In the genomic region with DNA sequence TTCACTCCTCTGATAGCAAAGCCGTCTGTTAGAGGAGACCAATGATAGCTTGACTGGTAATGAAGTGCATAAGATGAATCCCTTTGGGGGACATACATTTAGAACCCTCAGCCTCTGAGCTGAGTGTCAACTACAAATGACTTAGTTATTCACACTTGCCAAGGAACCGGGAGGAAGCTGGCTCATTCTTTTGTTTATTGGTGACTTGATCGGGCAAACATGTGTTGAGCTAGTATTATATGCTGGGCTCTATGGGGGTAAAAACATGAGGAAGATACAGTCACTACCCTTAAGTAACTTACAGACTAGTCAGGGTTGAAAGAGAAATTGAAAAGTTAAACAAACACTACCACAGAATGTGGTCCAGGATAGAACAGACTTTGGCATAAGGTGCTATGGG, we compare ENCODE assay signal across 25 cellular contexts. TPM values are rescaled to one million over a fixed set of nuclear protein-coding genes. Genes with fewer than 3 reads are reported as not detected.
DNase-seq lines count a peak whose midpoint lies in the region; ATAC-seq, FAIRE-seq and TF ChIP-seq lines count a peak whose summit lies in the region.
"Had no signal": no experiment of that assay in that cellular context is flagged by ENCODE, and none has a peak within 500 bp of the region (broad histone marks: within the 10 kb centered on the region; RNA-seq: fewer than 3 reads in every experiment).

No MANE protein-coding gene starts in this region.

- no peaks in the 10 kb centered on the region for H3K27me3 Mint-ChIP-seq in Caco-2 (ENCODE audit: insufficient read depth, unreplicated experiment)
- no peaks in the 10 kb centered on the region for H3K27me3 Mint-ChIP-seq in natural killer cell treated with Interleukin-12 subunit alpha and Interleukin-12 subunit beta and Interleukin-15 and Interleukin-18, amount 100 ng/mL, for 72 hours

- H3K9me3 ChIP-seq in Caco-2, result no peaks in the 10 kb centered on the region
- H3K9me3 ChIP-seq: SK-N-SH had no signal

- H3K9me3 Mint-ChIP-seq in Caco-2 (ENCODE audit: unreplicated experiment), result no peaks in the 10 kb centered on the region
- no peaks in the 10 kb centered on the region for H3K9me3 Mint-ChIP-seq in natural killer cell treated with Interleukin-12 subunit alpha and Interleukin-12 subunit beta and Interleukin-15 and Interleukin-18, amount 100 ng/mL, for 72 hours

- H3K4me3 ChIP-seq in Caco-2 (ENCODE audit: low read depth, low read length) (no peak overlapping the region), bronchial epithelial cell (ENCODE audit: low read depth, low read length) (no peak overlapping the region)
- H3K4me3 ChIP-seq: GM12878, GM23248, K562 had no signal

- H3K27ac Mint-ChIP-seq in Caco-2 (ENCODE audit: unreplicated experiment), result peak overlapping the region; percentile 18
- H3K27ac Mint-ChIP-seq in natural killer cell treated with Interleukin-12 subunit alpha and Interleukin-12 subunit beta and Interleukin-15 and Interleukin-18, amount 100 ng/mL, for 72 hours, result peak overlapping the region; percentile 22 to 38

- TF ChIP-seq CTCF in Caco-2 (IDR thresholded peaks at IDR 0.05; ENCODE audit: insufficient read depth in 1 of 2, low read depth in 1 of 2, low read length in 1 of 2, severe bottlenecking in 1 of 2, unreplicated experiment in 1 of 2) (no peak), bronchial epithelial cell (IDR thresholded peaks at IDR 0.05; ENCODE audit: insufficient read depth, low read length, severe bottlenecking) (no peak), omental fat pad (IDR thresholded peaks at IDR 0.05) (no peak)

- CTCF ChIA-PET in Caco-2 (lab: Charles Lee), result interaction anchor here (0.7 to 1.1 kb wide), 2 partner anchors 23 to 94 kb away, joined by 3 read pairs; a partner anchor contains a TSS

- intact Hi-C loops in Caco-2 (cut with micrococcal nuclease; ENCODE audit: unreplicated experiment), result no loop called here

- peaks cover 41% of the 10 kb centered on the region for H3K4me1 ChIP-seq in Caco-2

- POLR2A ChIA-PET in Caco-2 (lab: Charles Lee), result interaction anchor here (0.6 kb wide), 1 partner anchor 1668 kb away, joined by 3 read pairs; no protein-coding TSS in a partner anchor

- H3K27me3 ChIP-seq in Caco-2 (replicated peaks; ENCODE audit: control insufficient read depth, insufficient read depth, low read length), result no peaks in the 10 kb centered on the region
- no peaks in the 10 kb centered on the region for H3K27me3 ChIP-seq in bronchial epithelial cell (ENCODE audit: control insufficient read depth, insufficient read depth, low read length)

- BruUV-seq in Caco-2 (replicated peaks; lab: Mats Ljungman, UMichigan), result no TSS peak

- no peak for FAIRE-seq in bronchial epithelial cell (lab: Jason Lieb, UNC)
- FAIRE-seq: GM12878, K562, RCC 7860 had no signal

- no peak overlapping the region for H3K4me3 Mint-ChIP-seq in Caco-2 (ENCODE audit: unreplicated experiment)
- H3K4me3 Mint-ChIP-seq in natural killer cell treated with Interleukin-12 subunit alpha and Interleukin-12 subunit beta and Interleukin-15 and Interleukin-18, amount 100 ng/mL, for 72 hours, result no peak overlapping the region

- ATAC-seq in natural killer cell treated with Interleukin-12 subunit alpha and Interleukin-12 subunit beta and Interleukin-15 and Interleukin-18, amount 100 ng/mL, for 72 hours, result peak in 1 of 2 donors; percentile 29
- ATAC-seq in HG03565 (IDR thresholded peaks at IDR 0.05; ENCODE audit: unreplicated experiment), result no peak
- ATAC-seq in omental fat pad (ENCODE audit: low FRiP score), result no peak
- ATAC-seq: K562 had no signal

- H3K36me3 ChIP-seq in Caco-2 (ENCODE audit: control insufficient read depth, insufficient read depth, low read length) (no peaks in the 10 kb centered on the region; the same call in 1 of the 2 replicates), bronchial epithelial cell (ENCODE audit: control insufficient read depth, insufficient read depth, low read length) (no peaks in the 10 kb centered on the region)

- no peaks in the 10 kb centered on the region for H3K36me3 Mint-ChIP-seq in Caco-2 (ENCODE audit: insufficient read depth, unreplicated experiment)
- H3K36me3 Mint-ChIP-seq in natural killer cell treated with Interleukin-12 subunit alpha and Interleukin-12 subunit beta and Interleukin-15 and Interleukin-18, amount 100 ng/mL, for 72 hours, result no peaks in the 10 kb centered on the region

- DNase-seq in Caco-2 (no peak), bronchial epithelial cell (ENCODE audit: low read depth) (peak; percentile 23), omental fat pad (ENCODE audit: low spot score) (no peak)
- no peak for DNase-seq in natural killer cell treated with Interleukin-12 subunit alpha and Interleukin-12 subunit beta and Interleukin-15 and Interleukin-18, amount 100 ng/mL, for 72 hours (ENCODE audit: low spot score)
- no peak for DNase-seq in activated CD4-positive, alpha-beta T cell treated with anti-CD3 and anti-CD28 coated beads, Interleukin-2, amount 50 U/mL, for 4 hours
- DNase-seq: GDM1, GM23248, H7, Kasumi-1, MV-4-11, NCI-H1105, NCI-H1436 treated with DMSO at 0.1 percent for 48 hours, NCI-H187 treated with DMSO at 0.1 percent for 48 hours, NCI-H2171 treated with DMSO at 0.1 percent for 48 hours, NCI-H345, NCI-H524 treated with DMSO at 0.1 percent for 48 hours, NCI-H774, SK-N-SH had no signal

- peaks cover 19% of the 10 kb centered on the region for H3K4me1 Mint-ChIP-seq in Caco-2 (ENCODE audit: low read depth, unreplicated experiment)
- H3K4me1 Mint-ChIP-seq in natural killer cell treated with Interleukin-12 subunit alpha and Interleukin-12 subunit beta and Interleukin-15 and Interleukin-18, amount 100 ng/mL, for 72 hours (ENCODE audit: low read depth in 2 of 2), result peaks cover 40 to 46% of the 10 kb centered on the region in 2 donors

RNA-seq across cellular contexts. Expression of a gene that starts 3.0 kb away (rescaled TPM):
- total RNA-seq in Caco-2 (2022), result not detected in 2 replicates
- total RNA-seq in bronchial epithelial cell, result not detected in 2 replicates
- total RNA-seq in natural killer cell treated with Interleukin-12 subunit alpha and Interleukin-12 subunit beta and Interleukin-15 and Interleukin-18, amount 100 ng/mL, for 72 hours, result not detected
- 1 to 10 TPM in 1 of 4 donors, under 1 TPM in 1, not detected in 2; 0.69 to 2.8 TPM for total RNA-seq in omental fat pad
- total RNA-seq: A172, GM12878, GM23248, H7, HT1080, K562, M059J had no signal

RNA-seq across cellular contexts. Expression of a gene that starts 8.2 kb away (rescaled TPM):
- total RNA-seq in Caco-2 (2022) (not detected in 2 replicates), bronchial epithelial cell (not detected in 2 replicates), omental fat pad (10 to 100 TPM; 29.0 to 83.2 (median 68.7) TPM)
- not detected for total RNA-seq in natural killer cell treated with Interleukin-12 subunit alpha and Interleukin-12 subunit beta and Interleukin-15 and Interleukin-18, amount 100 ng/mL, for 72 hours
- total RNA-seq: A172, GM12878, GM23248, H7, HT1080, K562, M059J had no signal

RNA-seq across cellular contexts. Expression of a gene that starts 23.0 kb away (rescaled TPM):
- total RNA-seq in Caco-2 (2022) (0.30 and 0.52 TPM in 2 replicates), bronchial epithelial cell (not detected in 2 replicates), omental fat pad (1 to 10 TPM in 1 of 4 donors, not detected in 3; 4.6 TPM)
- not detected for total RNA-seq in natural killer cell treated with Interleukin-12 subunit alpha and Interleukin-12 subunit beta and Interleukin-15 and Interleukin-18, amount 100 ng/mL, for 72 hours
- total RNA-seq: A172, GM12878, GM23248, H7, HT1080, K562, M059J had no signal

RNA-seq across cellular contexts. Expression of a gene that starts 34.8 kb away (rescaled TPM):
- total RNA-seq in Caco-2 (2022), result not detected in 2 replicates
- total RNA-seq in bronchial epithelial cell, result not detected in 2 replicates
- not detected for total RNA-seq in natural killer cell treated with Interleukin-12 subunit alpha and Interleukin-12 subunit beta and Interleukin-15 and Interleukin-18, amount 100 ng/mL, for 72 hours
- not detected for total RNA-seq in omental fat pad
- total RNA-seq: A172, GM12878, GM23248, H7, HT1080, K562, M059J had no signal

RNA-seq across cellular contexts. Expression of a gene that starts 39.4 kb away (rescaled TPM):
- not detected in 2 replicates for total RNA-seq in Caco-2 (2022)
- not detected in 2 replicates for total RNA-seq in bronchial epithelial cell
- total RNA-seq in natural killer cell treated with Interleukin-12 subunit alpha and Interleukin-12 subunit beta and Interleukin-15 and Interleukin-18, amount 100 ng/mL, for 72 hours, result 1 to 10 TPM in 1 of 2 donors, not detected in 1; 1.7 TPM
- total RNA-seq in omental fat pad, result 1 to 10 TPM; 1.5 to 6.6 (median 4.7) TPM
- total RNA-seq: A172, GM23248, H7, HT1080, K562, M059J had no signal

Comparison
In these comparisons a context has a peak if more than half of its experiments do, and no peak if none do; other contexts are left out.
1. RNA of a gene that starts 8.2 kb away (total RNA-seq): 29.0 to 83.2 TPM in omental fat pad; not detected in Caco-2, not detected in bronchial epithelial cell and not detected in natural killer cell treated with Interleukin-12 subunit alpha and Interleukin-12 subunit beta and Interleukin-15 and Interleukin-18, amount 100 ng/mL, for 72 hours; every median in the first group is over 10 times any median in the second.